In genomic region chr10:52615756-52616419, GRCh38 we compare ENCODE assay signal across 28 cellular contexts.
DNase-seq lines count a peak whose midpoint lies in the region; ATAC-seq, FAIRE-seq and TF ChIP-seq lines count a peak whose summit lies in the region.
"Had no signal": no experiment of that assay in that cellular context is flagged by ENCODE, and none has a peak within 500 bp of the region (broad histone marks: within the 10 kb centered on the region; RNA-seq: fewer than 3 reads in every experiment).

No MANE protein-coding gene starts in this region.

- intact Hi-C loops in activated T-helper 2 cell treated with anti-CD3 and anti-CD28 coated beads, Interferon-gamma antibody, Interleukin-2, Interleukin-4, amounts not matched to agents 10 μg/mL and 5 μg/mL and 100 μg/mL, durations not matched to agents 14 hours and 24 hours and 36 hours (cut with micrococcal nuclease), result no loop called here

- no peak for DNase-seq in H54 (ENCODE audit: insufficient read length, low spot score)
- DNase-seq in fibroblast of mammary gland (ENCODE audit: low read depth), result peak; percentile 9
- peak; percentile 44 for DNase-seq in superior temporal gyrus (ENCODE audit: extremely low spot score)
- DNase-seq in activated T-helper 2 cell treated with anti-CD3 and anti-CD28 coated beads, Interferon-gamma antibody, Interleukin-2, Interleukin-4, amounts not matched to agents 10 μg/mL and 5 μg/mL and 100 μg/mL, durations not matched to agents 14 hours and 24 hours and 36 hours (ENCODE audit: low spot score), result no peak
- DNase-seq: activated CD4-positive, alpha-beta T cell treated with anti-CD3 and anti-CD28 coated beads, Interleukin-2, amount 50 U/mL, for 48 hours; activated CD4-positive, CD25-positive, alpha-beta regulatory T cell treated with anti-CD3 and anti-CD28 coated beads, Interleukin-2, amount 50 U/mL, for 72 hours; activated naive CD4-positive, alpha-beta T cell treated with Interleukin-2 at 50 U/mL for 16 hours; activated T-cell treated with anti-CD3 and anti-CD28 coated beads, Interleukin-2, amount 50 U/mL, for 72 hours; DMS53; effector CD8-positive, alpha-beta T cell; head of caudate nucleus; kidney; left ventricle myocardium superior; NCI-H1417; NCI-H2029; NCI-H526; NK-92 treated with Interleukin-12 subunit alpha and Interleukin-12 subunit beta, amount 100 ng/mL, for 24 hours; posterior cingulate gyrus; Right ventricle myocardium superior; stimulated activated CD4-positive, alpha-beta T cell treated with anti-CD3 and anti-CD28 coated beads, Interleukin-2, amount 100 ng/mL, for 24 hours; thyroid gland had no signal

- no peaks in the 10 kb centered on the region for H3K36me3 Mint-ChIP-seq in activated T-helper 2 cell treated with anti-CD3 and anti-CD28 coated beads, Interferon-gamma antibody, Interleukin-2, Interleukin-4, amounts not matched to agents 10 μg/mL and 5 μg/mL and 100 μg/mL, durations not matched to agents 14 hours and 24 hours and 36 hours (ENCODE audit: low read depth)

- H3K4me1 Mint-ChIP-seq in activated T-helper 2 cell treated with anti-CD3 and anti-CD28 coated beads, Interferon-gamma antibody, Interleukin-2, Interleukin-4, amounts not matched to agents 10 μg/mL and 5 μg/mL and 100 μg/mL, durations not matched to agents 14 hours and 24 hours and 36 hours (ENCODE audit: low read depth), result no peaks in the 10 kb centered on the region

- H3K27ac ChIP-seq in angular gyrus (ENCODE audit: low read depth, low read length), result peak overlapping the region; percentile 15
- H3K27ac ChIP-seq: BLaER1 treated with 17β-estradiol and CSF1 and Interleukin-3, amounts not matched to agents 10 nM and 100 nM; right atrium auricular region; thyroid gland had no signal

- no peak overlapping the region for H3K4me3 Mint-ChIP-seq in activated T-helper 2 cell treated with anti-CD3 and anti-CD28 coated beads, Interferon-gamma antibody, Interleukin-2, Interleukin-4, amounts not matched to agents 10 μg/mL and 5 μg/mL and 100 μg/mL, durations not matched to agents 14 hours and 24 hours and 36 hours (ENCODE audit: low read depth)
- H3K4me3 Mint-ChIP-seq: activated T-cell treated with anti-CD3 and anti-CD28 coated beads, Interleukin-2, amount 50 U/mL, for 72 hours; stimulated activated naive CD8-positive, alpha-beta T cell treated with anti-CD3 and anti-CD28 coated beads, Interleukin-15, Interleukin-2, amounts not matched to agents 100 ng/mL and 50 ng/mL, for 24 hours had no signal

- no peak overlapping the region for H3K27ac Mint-ChIP-seq in activated T-helper 2 cell treated with anti-CD3 and anti-CD28 coated beads, Interferon-gamma antibody, Interleukin-2, Interleukin-4, amounts not matched to agents 10 μg/mL and 5 μg/mL and 100 μg/mL, durations not matched to agents 14 hours and 24 hours and 36 hours
- H3K27ac Mint-ChIP-seq: activated T-cell treated with anti-CD3 and anti-CD28 coated beads, Interleukin-2, amount 50 U/mL, for 72 hours; stimulated activated naive CD8-positive, alpha-beta T cell treated with anti-CD3 and anti-CD28 coated beads, Interleukin-15, Interleukin-2, amounts not matched to agents 100 ng/mL and 50 ng/mL, for 24 hours had no signal

- no peak for TF ChIP-seq CTCF in fibroblast of mammary gland (conservative IDR thresholded peaks at IDR 0.05; ENCODE audit: control insufficient read depth, insufficient read depth, low read depth, low read length)

- no peak for ATAC-seq in HG02840 (IDR thresholded peaks at IDR 0.05; ENCODE audit: low FRiP score, unreplicated experiment)
- ATAC-seq in HG03439 (IDR thresholded peaks at IDR 0.05; ENCODE audit: unreplicated experiment), result no peak
- ATAC-seq: activated T-cell treated with anti-CD3 and anti-CD28 coated beads, Interleukin-2, amount 50 U/mL, for 72 hours; left ventricle myocardium superior had no signal

- TF ChIP-seq POLR2A in H54 (IDR thresholded peaks at IDR 0.05; ENCODE audit: low read depth, low read length), result no peak

- peak; percentile 30 for FAIRE-seq in H54 (lab: Jason Lieb, UNC)
- FAIRE-seq: kidney had no signal

- H3K9me3 Mint-ChIP-seq in activated T-helper 2 cell treated with anti-CD3 and anti-CD28 coated beads, Interferon-gamma antibody, Interleukin-2, Interleukin-4, amounts not matched to agents 10 μg/mL and 5 μg/mL and 100 μg/mL, durations not matched to agents 14 hours and 24 hours and 36 hours, result no peaks in the 10 kb centered on the region
- H3K9me3 Mint-ChIP-seq: stimulated activated naive CD8-positive, alpha-beta T cell treated with anti-CD3 and anti-CD28 coated beads, Interleukin-15, Interleukin-2, amounts not matched to agents 100 ng/mL and 50 ng/mL, for 24 hours had no signal

- no peak overlapping the region for H3K4me3 ChIP-seq in fibroblast of mammary gland (ENCODE audit: control insufficient read depth, low read depth, low read length)
- H3K4me3 ChIP-seq: BLaER1 treated with 17β-estradiol and CSF1 and Interleukin-3, amounts not matched to agents 10 nM and 100 nM; right atrium auricular region; smooth muscle cell; thyroid gland had no signal

- no peaks in the 10 kb centered on the region for H3K27me3 Mint-ChIP-seq in activated T-helper 2 cell treated with anti-CD3 and anti-CD28 coated beads, Interferon-gamma antibody, Interleukin-2, Interleukin-4, amounts not matched to agents 10 μg/mL and 5 μg/mL and 100 μg/mL, durations not matched to agents 14 hours and 24 hours and 36 hours (ENCODE audit: low read depth)
- H3K27me3 Mint-ChIP-seq: stimulated activated naive CD8-positive, alpha-beta T cell treated with anti-CD3 and anti-CD28 coated beads, Interleukin-15, Interleukin-2, amounts not matched to agents 100 ng/mL and 50 ng/mL, for 24 hours had no signal

Comparison
In these comparisons a context has a peak if more than half of its experiments do, and no peak if none do; other contexts are left out.
1. DNase-seq: peak in fibroblast of mammary gland (single experiment) and superior temporal gyrus (single experiment); none in H54 (single experiment) and activated T-helper 2 cell treated with anti-CD3 and anti-CD28 coated beads, Interferon-gamma antibody, Interleukin-2, Interleukin-4, amounts not matched to agents 10 μg/mL and 5 μg/mL and 100 μg/mL, durations not matched to agents 14 hours and 24 hours and 36 hours (single experiment).